In the genomic region with DNA sequence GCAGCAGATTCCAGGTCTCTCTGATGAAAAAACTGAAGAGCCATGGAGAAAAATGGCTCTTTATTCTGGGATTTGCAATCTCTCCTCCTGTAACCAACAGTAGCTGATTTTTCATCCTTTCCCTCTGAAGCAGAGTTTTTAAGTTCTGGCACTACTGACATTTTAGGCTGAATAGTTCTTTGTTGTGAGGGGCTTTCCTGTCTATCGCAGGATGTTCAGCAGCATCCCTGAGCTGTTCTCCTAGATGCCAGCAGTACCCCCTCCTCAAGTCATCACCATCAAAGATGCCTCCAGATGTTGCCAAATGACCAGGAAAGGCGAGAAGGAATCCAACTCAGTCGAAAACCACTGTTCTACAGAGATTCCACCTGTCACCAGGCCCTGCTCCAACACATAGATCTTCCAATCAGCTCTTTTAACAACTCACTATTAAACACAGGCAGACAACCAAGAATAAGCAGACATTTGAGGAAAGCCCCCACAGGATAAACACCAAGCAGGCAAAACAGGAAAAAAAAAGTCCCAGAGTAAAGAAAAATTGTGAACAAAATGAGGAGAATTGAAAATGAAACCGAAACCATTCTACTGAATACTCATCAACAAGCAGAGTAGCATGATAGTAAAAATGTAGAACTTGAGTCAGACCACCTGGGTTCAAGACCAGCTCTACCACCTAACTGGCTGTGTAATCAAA, we compare ENCODE assay signal across 8 cellular contexts.
A peak's percentile ranks its signal among the peaks of the same experiment; 100 is the strongest.
DNase-seq lines count a peak whose midpoint lies in the region; ATAC-seq lines count a peak whose summit lies in the region.

No MANE protein-coding gene starts in this region.

- peaks cover 32% of the 10 kb centered on the region for H3K4me1 Mint-ChIP-seq in activated naive CD8-positive, alpha-beta T cell treated with anti-CD3 and anti-CD28 coated beads, Interleukin-2, amount 50 U/mL, for 24 hours

- H3K27me3 ChIP-seq in muscle layer of duodenum (ENCODE audit: low read depth, low read length): no peaks in the 10 kb centered on the region

- H3K4me1 ChIP-seq in muscle layer of duodenum (ENCODE audit: control insufficient read depth in 1 of 2, insufficient read depth in 2 of 2, low read length in 2 of 2): peaks cover 6 to 10% of the 10 kb centered on the region in 2 donors

- H3K9me3 ChIP-seq in muscle layer of duodenum (ENCODE audit: control insufficient read depth in 1 of 2, low read length in 2 of 2): no peaks in the 10 kb centered on the region

- no peaks in the 10 kb centered on the region for H3K9me3 Mint-ChIP-seq in activated naive CD8-positive, alpha-beta T cell treated with anti-CD3 and anti-CD28 coated beads, Interleukin-2, amount 50 U/mL, for 24 hours

- peak overlapping the region; percentile 78 for H3K4me3 Mint-ChIP-seq in activated naive CD8-positive, alpha-beta T cell treated with anti-CD3 and anti-CD28 coated beads, Interleukin-2, amount 50 U/mL, for 24 hours

- no peaks in the 10 kb centered on the region for H3K36me3 ChIP-seq in muscle layer of duodenum (ENCODE audit: control insufficient read depth in 1 of 2, insufficient read depth in 2 of 2, low read length in 2 of 2)

- peak overlapping the region; percentile 30 to 59 for H3K4me3 ChIP-seq in muscle layer of duodenum (ENCODE audit: low read depth in 1 of 2, low read length in 2 of 2)

- no peaks in the 10 kb centered on the region for H3K27me3 Mint-ChIP-seq in activated naive CD8-positive, alpha-beta T cell treated with anti-CD3 and anti-CD28 coated beads, Interleukin-2, amount 50 U/mL, for 24 hours

- peak overlapping the region; percentile 88 for H3K27ac Mint-ChIP-seq in activated naive CD8-positive, alpha-beta T cell treated with anti-CD3 and anti-CD28 coated beads, Interleukin-2, amount 50 U/mL, for 24 hours

- no peaks in the 10 kb centered on the region for H3K36me3 Mint-ChIP-seq in activated naive CD8-positive, alpha-beta T cell treated with anti-CD3 and anti-CD28 coated beads, Interleukin-2, amount 50 U/mL, for 24 hours (ENCODE audit: low read depth)

- DNase-seq in activated CD4-positive, alpha-beta T cell treated with anti-CD3 and anti-CD28 coated beads for 48 hours: peak; percentile 20
- no peak for DNase-seq in activated CD4-positive, alpha-beta T cell treated with anti-CD3 and anti-CD28 coated beads for 1 hour
- peak; percentile 5 for DNase-seq in activated naive CD8-positive, alpha-beta T cell treated with anti-CD3 and anti-CD28 coated beads, Interleukin-2, amount 50 U/mL, for 24 hours
- DNase-seq in activated gamma-delta T cell treated with Interleukin-2 at 50 U/mL for 16 hours: no peak
- DNase-seq in NCI-H82 (lab: John Stamatoyannopoulos, UW): no peak
- no peak for DNase-seq in DMS79 treated with DMSO at 0.1 percent for 48 hours (lab: John Stamatoyannopoulos, UW)

- H3K27ac ChIP-seq in muscle layer of duodenum (ENCODE audit: low read length): peak overlapping the region; percentile 60

- peak; percentile 64 for ATAC-seq in HG03457 (IDR thresholded peaks at IDR 0.05; ENCODE audit: unreplicated experiment)
- ATAC-seq in activated naive CD8-positive, alpha-beta T cell treated with anti-CD3 and anti-CD28 coated beads, Interleukin-2, amount 50 U/mL, for 24 hours: peak; percentile 83

Comparison
In these comparisons a context has a peak if more than half of its experiments do, and no peak if none do; other contexts are left out.
1. DNase-seq: peak in activated CD4-positive, alpha-beta T cell treated with anti-CD3 and anti-CD28 coated beads for 48 hours (single experiment) and activated naive CD8-positive, alpha-beta T cell treated with anti-CD3 and anti-CD28 coated beads, Interleukin-2, amount 50 U/mL, for 24 hours (single experiment); none in activated CD4-positive, alpha-beta T cell treated with anti-CD3 and anti-CD28 coated beads for 1 hour (single experiment), activated gamma-delta T cell treated with Interleukin-2 at 50 U/mL for 16 hours (single experiment), NCI-H82 (single experiment) and DMS79 treated with DMSO at 0.1 percent for 48 hours (single experiment).